Comparison of ENCODE assay signal across 17 cellular contexts in genomic region chr6:788058-788457, GRCh38.
DNase-seq lines count a peak whose midpoint lies in the region; ATAC-seq and TF ChIP-seq lines count a peak whose summit lies in the region.
"Had no signal": no experiment of that assay in that cellular context is flagged by ENCODE, and none has a peak within 500 bp of the region (broad histone marks: within the 10 kb centered on the region; RNA-seq: fewer than 3 reads in every experiment).

No MANE protein-coding gene starts in this region.

- CTCF ChIA-PET in CD8-positive, alpha-beta T cell (lab: Charles Lee), result interaction anchor here (1.0 to 1.3 kb wide), 3 partner anchors 10 to 12 kb away, joined by 3 read pairs; no protein-coding TSS in a partner anchor

- no peaks in the 10 kb centered on the region for H3K9me3 Mint-ChIP-seq in CD8-positive, alpha-beta T cell
- peaks cover 3% of the 10 kb centered on the region for H3K9me3 Mint-ChIP-seq in activated T-cell treated with anti-CD3 and anti-CD28 coated beads, Interleukin-2, amount 50 U/mL, for 24 hours
- peaks cover 0 to 2% (median 0%) of the 10 kb centered on the region in 9 donors for H3K9me3 Mint-ChIP-seq in naive thymus-derived CD8-positive, alpha-beta T cell
- H3K9me3 Mint-ChIP-seq: nephron progenitor cell, T-cell had no signal

- H3K4me1 Mint-ChIP-seq in CD8-positive, alpha-beta T cell (ENCODE audit: low read depth), result peaks cover 18% of the 10 kb centered on the region
- peaks cover 24% of the 10 kb centered on the region for H3K4me1 Mint-ChIP-seq in activated T-cell treated with anti-CD3 and anti-CD28 coated beads, Interleukin-2, amount 50 U/mL, for 24 hours (ENCODE audit: low read depth)
- H3K4me1 Mint-ChIP-seq in naive thymus-derived CD8-positive, alpha-beta T cell, result peaks cover 9 to 18% (median 11%) of the 10 kb centered on the region in 4 donors
- H3K4me1 Mint-ChIP-seq: nephron progenitor cell had no signal

- H3K27me3 ChIP-seq in CD8-positive, alpha-beta T cell (ENCODE audit: insufficient read depth, low read length), result no peaks in the 10 kb centered on the region
- no peaks in the 10 kb centered on the region for H3K27me3 ChIP-seq in colonic mucosa

- peaks cover 12% of the 10 kb centered on the region for H3K4me1 ChIP-seq in CD8-positive, alpha-beta T cell (ENCODE audit: insufficient read depth, low read length)
- no peaks in the 10 kb centered on the region for H3K4me1 ChIP-seq in colonic mucosa
- H3K4me1 ChIP-seq: esophagus squamous epithelium, tibial nerve had no signal

- H3K36me3 Mint-ChIP-seq in CD8-positive, alpha-beta T cell, result no peaks in the 10 kb centered on the region
- H3K36me3 Mint-ChIP-seq in activated T-cell treated with anti-CD3 and anti-CD28 coated beads, Interleukin-2, amount 50 U/mL, for 24 hours (ENCODE audit: low read depth), result no peaks in the 10 kb centered on the region
- H3K36me3 Mint-ChIP-seq in naive thymus-derived CD8-positive, alpha-beta T cell, result peaks cover 0 to 4% (median 0%) of the 10 kb centered on the region in 3 donors
- H3K36me3 Mint-ChIP-seq: immature natural killer cell, T-cell had no signal

- H3K27ac ChIP-seq in CD8-positive, alpha-beta T cell (ENCODE audit: low read depth, low read length), result no peak overlapping the region
- H3K27ac ChIP-seq in colonic mucosa, result no peak overlapping the region
- H3K27ac ChIP-seq: esophagus squamous epithelium, KMS-11, tibial nerve had no signal

- DNase-seq in CD8-positive, alpha-beta T cell, result peak in 1 of 7 experiments; percentile 13
- DNase-seq in Jurkat, Clone E6-1 (ENCODE audit: low read depth, low spot score), result peak; percentile 89
- peak; percentile 43 for DNase-seq in activated T-cell treated with anti-CD3 and anti-CD28 coated beads, Interleukin-2, amount 50 U/mL, for 24 hours
- DNase-seq in naive thymus-derived CD8-positive, alpha-beta T cell, result peak in 4 of 10 donors; percentile 17 to 36 (median 24)
- DNase-seq in colonic mucosa, result no peak
- no peak for DNase-seq in UCSD-AML1 (lab: John Stamatoyannopoulos, UW; ENCODE audit: unreplicated experiment)
- DNase-seq: esophagus squamous epithelium, GF-D8, immature natural killer cell, NCI-H1436, nephron progenitor cell had no signal

- H3K4me3 ChIP-seq in CD8-positive, alpha-beta T cell (ENCODE audit: low read depth, low read length), result no peak overlapping the region
- H3K4me3 ChIP-seq in Jurkat, Clone E6-1 (ENCODE audit: low read length), result peak overlapping the region; percentile 18; the same call in 1 of the 2 replicates
- no peak overlapping the region for H3K4me3 ChIP-seq in colonic mucosa
- H3K4me3 ChIP-seq: esophagus squamous epithelium, lung, tibial nerve had no signal

- H3K9me3 ChIP-seq in CD8-positive, alpha-beta T cell (ENCODE audit: low read length), result no peaks in the 10 kb centered on the region
- H3K9me3 ChIP-seq in colonic mucosa, result no peaks in the 10 kb centered on the region
- H3K9me3 ChIP-seq: esophagus squamous epithelium, tibial nerve had no signal

- H3K4me3 Mint-ChIP-seq in CD8-positive, alpha-beta T cell, result peak overlapping the region; percentile 47
- no peak overlapping the region for H3K4me3 Mint-ChIP-seq in activated T-cell treated with anti-CD3 and anti-CD28 coated beads, Interleukin-2, amount 50 U/mL, for 24 hours
- peak overlapping the region in 9 of 10 donors; percentile 3 to 71 (median 48) for H3K4me3 Mint-ChIP-seq in naive thymus-derived CD8-positive, alpha-beta T cell
- H3K4me3 Mint-ChIP-seq: B cell, immature natural killer cell, nephron progenitor cell had no signal

- no peak for ATAC-seq in CD8-positive, alpha-beta T cell
- ATAC-seq in naive thymus-derived CD8-positive, alpha-beta T cell, result peak; percentile 20 to 82
- no peak for ATAC-seq in activated CD4-positive, CD25-positive, alpha-beta regulatory T cell treated with anti-CD3 and anti-CD28 coated beads, Interleukin-2, amount 50 U/mL, for 24 hours

- peak overlapping the region; percentile 12 for H3K27ac Mint-ChIP-seq in CD8-positive, alpha-beta T cell
- H3K27ac Mint-ChIP-seq in activated T-cell treated with anti-CD3 and anti-CD28 coated beads, Interleukin-2, amount 50 U/mL, for 24 hours, result peak overlapping the region; percentile 84
- peak overlapping the region in 3 of 10 donors; percentile 15 to 74 (median 31) for H3K27ac Mint-ChIP-seq in naive thymus-derived CD8-positive, alpha-beta T cell
- H3K27ac Mint-ChIP-seq: B cell, nephron progenitor cell, T-cell had no signal

- intact Hi-C loops in CD8-positive, alpha-beta T cell (cut with DNase I, micrococcal nuclease), result no loop called here
- intact Hi-C loops in colonic mucosa (cut with DNase I), result loop anchor here (5.0 kb wide), 1 partner anchor 196 kb away; no protein-coding TSS in a partner anchor

- POLR2A ChIA-PET in CD8-positive, alpha-beta T cell (lab: Charles Lee), result no interaction called here
- POLR2A ChIA-PET in naive thymus-derived CD8-positive, alpha-beta T cell (lab: Charles Lee), result no interaction called here

- H3K9ac ChIP-seq in colonic mucosa (ENCODE audit: low read depth in 2 of 2, low read length in 2 of 2), result no peak overlapping the region
- H3K9ac ChIP-seq: KMS-11 had no signal

- peaks cover 13% of the 10 kb centered on the region for H3K27me3 Mint-ChIP-seq in CD8-positive, alpha-beta T cell (ENCODE audit: low read depth)
- H3K27me3 Mint-ChIP-seq in activated T-cell treated with anti-CD3 and anti-CD28 coated beads, Interleukin-2, amount 50 U/mL, for 24 hours, result peaks cover 17% of the 10 kb centered on the region
- H3K27me3 Mint-ChIP-seq in naive thymus-derived CD8-positive, alpha-beta T cell, result peaks cover 4 to 19% (median 14%) of the 10 kb centered on the region in 5 donors

- no peaks in the 10 kb centered on the region for H3K36me3 ChIP-seq in CD8-positive, alpha-beta T cell (ENCODE audit: insufficient read depth, low read length)
- H3K36me3 ChIP-seq in colonic mucosa, result no peaks in the 10 kb centered on the region
- H3K36me3 ChIP-seq: esophagus squamous epithelium, tibial nerve had no signal

- TF ChIP-seq CTCF in CD8-positive, alpha-beta T cell (IDR thresholded peaks at IDR 0.05), result no peak
- no peak for TF ChIP-seq CTCF in colonic mucosa (IDR thresholded peaks at IDR 0.05)

Comparison
In these comparisons a context has a peak if more than half of its experiments do, and no peak if none do; other contexts are left out.
1. ATAC-seq: peak in naive thymus-derived CD8-positive, alpha-beta T cell (2 of 2); none in CD8-positive, alpha-beta T cell (single experiment) and activated CD4-positive, CD25-positive, alpha-beta regulatory T cell treated with anti-CD3 and anti-CD28 coated beads, Interleukin-2, amount 50 U/mL, for 24 hours (0 of 2).
2. DNase-seq: peak in Jurkat, Clone E6-1 (single experiment) and activated T-cell treated with anti-CD3 and anti-CD28 coated beads, Interleukin-2, amount 50 U/mL, for 24 hours (single experiment); none in colonic mucosa (single experiment) and UCSD-AML1 (single experiment).